ENCODE assay signal across 11 cellular contexts in genomic region chr4:30757357-30757756, GRCh38. TPM values are rescaled to one million over a fixed set of nuclear protein-coding genes. Genes with fewer than 3 reads are reported as not detected.
DNase-seq lines count a peak whose midpoint lies in the region; TF ChIP-seq lines count a peak whose summit lies in the region.
"Had no signal": no experiment of that assay in that cellular context is flagged by ENCODE, and none has a peak within 500 bp of the region (broad histone marks: within the 10 kb centered on the region; RNA-seq: fewer than 3 reads in every experiment).

No MANE protein-coding gene starts in this region.

- no peak for TF ChIP-seq POLR2A in NB4 (IDR thresholded peaks at IDR 0.05; ENCODE audit: extremely low read depth, insufficient read length)

- TF ChIP-seq CTCF in NB4 (IDR thresholded peaks at IDR 0.05; ENCODE audit: low read depth, low read length) (no peak), choroid plexus epithelial cell (conservative IDR thresholded peaks at IDR 0.05; ENCODE audit: low read depth, low read length) (no peak)

- H3K4me3 ChIP-seq in NB4 (ENCODE audit: low read depth, low read length) = no peak overlapping the region
- no peak overlapping the region for H3K4me3 ChIP-seq in choroid plexus epithelial cell (ENCODE audit: low read depth, low read length)
- H3K4me3 ChIP-seq: lower lobe of right lung had no signal

- DNase-seq in COLO829 (ENCODE audit: low spot score) = peak; percentile 63
- peak; percentile 12 for DNase-seq in NB4 (ENCODE audit: low read depth)
- peak; percentile 87 for DNase-seq in choroid plexus epithelial cell (ENCODE audit: low read depth)
- peak; percentile 41 for DNase-seq in myocyte (ENCODE audit: low read depth)
- DNase-seq in activated CD4-positive, alpha-beta T cell treated with anti-CD3 and anti-CD28 coated beads, Interleukin-2, amount 50 U/mL, for 48 hours = no peak
- no peak for DNase-seq in T-helper 9 cell
- DNase-seq in GM19240 (ENCODE audit: insufficient read length, low spot score) = no peak
- DNase-seq in NCI-H748 (lab: John Stamatoyannopoulos, UW; ENCODE audit: unreplicated experiment) = no peak
- DNase-seq: erythroblast, lower lobe of right lung, NCI-H2029 treated with DMSO at 0.1 percent for 48 hours had no signal

RNA-seq across cellular contexts. Expression of gene PCDH7, which starts 37.2 kb away (rescaled TPM):
- 50.9 and 87.5 TPM in 2 replicates for total RNA-seq in myocyte
- polyA plus RNA-seq in myocyte (2012) = 19.4 TPM

Comparison
In these comparisons a context has a peak if more than half of its experiments do, and no peak if none do; other contexts are left out.
1. DNase-seq: peak in COLO829 (single experiment), NB4 (single experiment), choroid plexus epithelial cell (single experiment) and myocyte (single experiment); none in activated CD4-positive, alpha-beta T cell treated with anti-CD3 and anti-CD28 coated beads, Interleukin-2, amount 50 U/mL, for 48 hours (0 of 2), T-helper 9 cell (single experiment), GM19240 (single experiment) and NCI-H748 (single experiment).